Comparison of ENCODE assay signal across 17 cellular contexts in genomic region chr9:128142061-128142460, GRCh38. TPM values are rescaled to one million over a fixed set of nuclear protein-coding genes. Genes with fewer than 3 reads are reported as not detected.
DNase-seq lines count a peak whose midpoint lies in the region; ATAC-seq and TF ChIP-seq lines count a peak whose summit lies in the region.
"Had no signal": no experiment of that assay in that cellular context is flagged by ENCODE, and none has a peak within 500 bp of the region (broad histone marks: within the 10 kb centered on the region; RNA-seq: fewer than 3 reads in every experiment).

No MANE protein-coding gene starts in this region.

- H3K4me1 Mint-ChIP-seq in T-helper 2 cell treated with Interferon-gamma antibody and Interleukin-4, amounts not matched to agents 5 μg/mL and 100 μg/mL, for 36 hours (ENCODE audit: low read depth), result peaks cover 9% of the 10 kb centered on the region
- no peaks in the 10 kb centered on the region for H3K4me1 Mint-ChIP-seq in natural killer cell

- H3K4me3 ChIP-seq in heart left ventricle (no peak overlapping the region), left ventricle myocardium inferior (no peak overlapping the region), thymus (ENCODE audit: low read length) (no peak overlapping the region)
- H3K4me3 ChIP-seq: right lobe of liver, SJCRH30 had no signal

- H3K4me1 ChIP-seq in heart left ventricle (peaks cover 0 to 16% (median 5%) of the 10 kb centered on the region in 12 donors), left ventricle myocardium inferior (peaks cover 14% of the 10 kb centered on the region), thymus (ENCODE audit: control insufficient read depth, insufficient read depth, low read length) (no peaks in the 10 kb centered on the region)
- H3K4me1 ChIP-seq: right lobe of liver had no signal

- ATAC-seq in heart left ventricle (peak; percentile 65 to 80 (median 72)), GM18520 (IDR thresholded peaks at IDR 0.05; ENCODE audit: unreplicated experiment) (no peak), natural killer cell (no peak)

- no peaks in the 10 kb centered on the region for H3K36me3 Mint-ChIP-seq in T-helper 2 cell treated with Interferon-gamma antibody and Interleukin-4, amounts not matched to agents 5 μg/mL and 100 μg/mL, for 36 hours (ENCODE audit: low read depth)
- no peaks in the 10 kb centered on the region for H3K36me3 Mint-ChIP-seq in natural killer cell

- peak overlapping the region; percentile 76 for H3K27ac Mint-ChIP-seq in T-helper 2 cell treated with Interferon-gamma antibody and Interleukin-4, amounts not matched to agents 5 μg/mL and 100 μg/mL, for 36 hours
- no peak overlapping the region for H3K27ac Mint-ChIP-seq in natural killer cell

- H3K36me3 ChIP-seq in heart left ventricle (no peaks in the 10 kb centered on the region), left ventricle myocardium inferior (no peaks in the 10 kb centered on the region), thymus (ENCODE audit: control insufficient read depth, insufficient read depth) (no peaks in the 10 kb centered on the region)
- H3K36me3 ChIP-seq: right lobe of liver, SJCRH30 had no signal

- H3K9me3 ChIP-seq in heart left ventricle (no peaks in the 10 kb centered on the region), left ventricle myocardium inferior (replicated peaks) (no peaks in the 10 kb centered on the region), thymus (ENCODE audit: control insufficient read depth) (no peaks in the 10 kb centered on the region)
- H3K9me3 ChIP-seq: right lobe of liver, SJCRH30 had no signal

- intact Hi-C loops in heart left ventricle (cut with DNase I) (no loop called here), cardiac septum (cut with DNase I) (no loop called here), left ventricle myocardium inferior (cut with micrococcal nuclease) (no loop called here), natural killer cell (cut with micrococcal nuclease) (no loop called here)

- WGBS in heart left ventricle, 4 donors, result 52 to 62% (median 57%) methylated on average over 4 of the region's 4 CpGs
- WGBS in thymus, result 57% methylated on average over 4 of the region's 4 CpGs

- H3K4me3 Mint-ChIP-seq in T-helper 2 cell treated with Interferon-gamma antibody and Interleukin-4, amounts not matched to agents 5 μg/mL and 100 μg/mL, for 36 hours, result peak overlapping the region; percentile 74
- no peak overlapping the region for H3K4me3 Mint-ChIP-seq in natural killer cell
- H3K4me3 Mint-ChIP-seq: central memory CD8-positive, alpha-beta T cell had no signal

- H3K27me3 ChIP-seq in heart left ventricle (no peaks in the 10 kb centered on the region), left ventricle myocardium inferior (ENCODE audit: low read depth) (no peaks in the 10 kb centered on the region), thymus (ENCODE audit: control insufficient read depth, insufficient read depth) (no peaks in the 10 kb centered on the region)
- H3K27me3 ChIP-seq: right lobe of liver had no signal

- H3K27ac ChIP-seq in heart left ventricle (peak overlapping the region in 4 of 12 donors; percentile 6 to 52 (median 27)), left ventricle myocardium inferior (replicated peaks) (peak overlapping the region; percentile 68), thymus (ENCODE audit: low read depth) (peak overlapping the region; percentile 12)
- H3K27ac ChIP-seq: right lobe of liver, SJCRH30 had no signal

- TF ChIP-seq POLR2A in heart left ventricle (IDR thresholded peaks at IDR 0.05), result no peak

- DNase-seq in heart left ventricle, result peak in 2 of 5 donors; percentile 30 to 56
- DNase-seq in cardiac septum (ENCODE audit: low spot score), result no peak
- no peak for DNase-seq in T-helper 2 cell treated with Interferon-gamma antibody and Interleukin-4, amounts not matched to agents 5 μg/mL and 100 μg/mL, for 36 hours (ENCODE audit: low spot score)
- no peak for DNase-seq in left ventricle myocardium inferior
- no peak for DNase-seq in NCI-H2107 (lab: John Stamatoyannopoulos, UW)
- no peak for DNase-seq in natural killer cell
- DNase-seq: amniotic stem cell; foreskin fibroblast; NCI-H1436; SJCRH30; stimulated activated CD4-positive, alpha-beta T cell treated with anti-CD3 and anti-CD28 coated beads, Interleukin-2, amount 100 ng/mL, for 24 hours had no signal

- TF ChIP-seq CTCF in heart left ventricle (IDR thresholded peaks at IDR 0.05) (no peak), left ventricle myocardium inferior (IDR thresholded peaks at IDR 0.05; ENCODE audit: borderline replicate concordance) (no peak), natural killer cell (IDR thresholded peaks at IDR 0.05) (no peak)

- no peaks in the 10 kb centered on the region for H3K9me3 Mint-ChIP-seq in T-helper 2 cell treated with Interferon-gamma antibody and Interleukin-4, amounts not matched to agents 5 μg/mL and 100 μg/mL, for 36 hours
- H3K9me3 Mint-ChIP-seq in natural killer cell, result no peaks in the 10 kb centered on the region
- H3K9me3 Mint-ChIP-seq: central memory CD8-positive, alpha-beta T cell had no signal

- H3K27me3 Mint-ChIP-seq in T-helper 2 cell treated with Interferon-gamma antibody and Interleukin-4, amounts not matched to agents 5 μg/mL and 100 μg/mL, for 36 hours (ENCODE audit: low read depth), result no peaks in the 10 kb centered on the region
- H3K27me3 Mint-ChIP-seq in natural killer cell (ENCODE audit: low read depth in 2 of 2), result peaks cover 0 to 4% of the 10 kb centered on the region in 2 donors
- H3K27me3 Mint-ChIP-seq: central memory CD8-positive, alpha-beta T cell had no signal

RNA-seq across cellular contexts. Expression of gene LCN2, which starts 7.2 kb away (rescaled TPM):
- total RNA-seq in heart left ventricle (1 to 10 TPM in 1 of 9 donors, not detected in 8; 5.8 TPM), cardiac septum (2.0 TPM), left ventricle myocardium inferior (not detected), natural killer cell (under 1 TPM in 2 of 3 donors, not detected in 1; 0.82 to 0.99 TPM)
- polyA plus RNA-seq in heart left ventricle (1 to 10 TPM in 1 of 2 donors, not detected in 1; 1.1 TPM), thymus (31.9 TPM)
- total RNA-seq: LHCN-M2, lung microvascular endothelial cell, SJCRH30 had no signal

RNA-seq across cellular contexts. Expression of gene PTGES2, which starts 14.5 kb away (rescaled TPM):
- 100 to 1,000 TPM; 116 to 166 (median 139) TPM for total RNA-seq in heart left ventricle
- 100 to 1,000 TPM; 143 to 179 TPM for polyA plus RNA-seq in heart left ventricle
- total RNA-seq in cardiac septum, result 136 TPM
- total RNA-seq in left ventricle myocardium inferior, result 141 TPM
- 39.3 TPM for polyA plus RNA-seq in thymus
- total RNA-seq in natural killer cell, result 10 to 100 TPM; 43.4 to 57.0 (median 53.3) TPM

RNA-seq across cellular contexts. Expression of gene BBLN, which starts 18.0 kb away (rescaled TPM):
- total RNA-seq in heart left ventricle, result 100 to 1,000 TPM in 2 of 9 donors, 10 to 100 TPM in 7; 29.9 to 280 (median 46.4) TPM
- polyA plus RNA-seq in heart left ventricle, result 100 to 1,000 TPM in 1 of 2 donors, 10 to 100 TPM in 1; 47.3 to 122 TPM
- total RNA-seq in cardiac septum, result 65.7 TPM
- 52.5 TPM for total RNA-seq in left ventricle myocardium inferior
- polyA plus RNA-seq in thymus, result 162 TPM
- total RNA-seq in natural killer cell, result 10 to 100 TPM; 61.8 to 74.0 (median 69.3) TPM

RNA-seq across cellular contexts. Expression of gene CIZ1, which starts 49.3 kb away (rescaled TPM):
- 100 to 1,000 TPM in 1 of 9 donors, 10 to 100 TPM in 8; 42.6 to 101 (median 79.3) TPM for total RNA-seq in heart left ventricle
- 10 to 100 TPM; 43.7 to 53.8 TPM for polyA plus RNA-seq in heart left ventricle
- 86.1 TPM for total RNA-seq in cardiac septum
- total RNA-seq in left ventricle myocardium inferior, result 74.9 TPM
- polyA plus RNA-seq in thymus, result 36.5 TPM
- 100 to 1,000 TPM; 152 to 165 (median 159) TPM for total RNA-seq in natural killer cell

Comparison
In these comparisons a context has a peak if more than half of its experiments do, and no peak if none do; other contexts are left out.
1. ATAC-seq: peak in heart left ventricle (4 of 4); none in GM18520 (single experiment) and natural killer cell (0 of 3).